Comparison of ENCODE assay signal across 1 cellular context in genomic region chr2:95390272-95390880, GRCh38.
A peak's percentile ranks its signal among the peaks of the same experiment; 100 is the strongest.
TF ChIP-seq lines count a peak whose summit lies in the region.

No MANE protein-coding gene starts in this region.

TF ChIP-seq in HepG2, 621 proteins besides CTCF, POLR2A, EP300 and RAD21 (continued from another document and continues in another):
- TF ChIP-seq MED8 (CRISPR knock-in tag; IDR thresholded peaks at IDR 0.05; ENCODE audit: insufficient replicate concordance) (peak; percentile 73), ZNF468 (CRISPR knock-in tag; IDR thresholded peaks at IDR 0.05) (no peak), GZF1 (CRISPR knock-in tag; IDR thresholded peaks at IDR 0.05) (peak; percentile 48; the same call in 1 of the 2 replicates), ZSCAN31 (CRISPR knock-in tag; IDR thresholded peaks at IDR 0.05; ENCODE audit: low read depth) (no peak), KLF16 (CRISPR knock-in tag; IDR thresholded peaks at IDR 0.05) (peak in 1 of 2 experiments; percentile 80; a peak in 2 of 4 replicates), PTBP1 (IDR thresholded peaks at IDR 0.05; ENCODE audit: low read depth, low read length, poor library complexity, severe bottlenecking) (no peak), REST (IDR thresholded peaks at IDR 0.05; ENCODE audit: borderline replicate concordance in 1 of 2, low read depth in 1 of 2, low read length in 2 of 2) (peak in 1 of 2 experiments; percentile 42; a peak in 1 of 4 replicates), NCOA1 (CRISPR knock-in tag; IDR thresholded peaks at IDR 0.05) (peak; percentile 75; the same call in 1 of the 2 replicates), ZEB1 (IDR thresholded peaks at IDR 0.05; ENCODE audit: insufficient replicate concordance, low read depth) (peak; percentile 94), NR2F1 (CRISPR knock-in tag; IDR thresholded peaks at IDR 0.05) (peak; percentile 90 to 95), ZFP62 (CRISPR knock-in tag; IDR thresholded peaks at IDR 0.05) (no peak), ZBTB10 (CRISPR knock-in tag; IDR thresholded peaks at IDR 0.05; ENCODE audit: borderline replicate concordance) (peak; percentile 56; the same call in 1 of the 2 replicates), ESRRA (CRISPR knock-in tag; IDR thresholded peaks at IDR 0.05; ENCODE audit: low read depth) (peak; percentile 99), SNAI1 (CRISPR knock-in tag; IDR thresholded peaks at IDR 0.05; ENCODE audit: borderline replicate concordance) (no peak), TRAFD1 (CRISPR knock-in tag; IDR thresholded peaks at IDR 0.05; ENCODE audit: borderline replicate concordance) (0 out of 2 replicates have a peak, but pooled peaks have one; percentile 32), CCDC6 (CRISPR knock-in tag; IDR thresholded peaks at IDR 0.05) (peak; percentile 70; the same call in 1 of the 2 replicates), ZNF740 (CRISPR knock-in tag; IDR thresholded peaks at IDR 0.05) (peak; percentile 15; the same call in 1 of the 2 replicates), ZSCAN29 (CRISPR knock-in tag; conservative IDR thresholded peaks at IDR 0.05) (0 out of 2 replicates have a peak, but pooled peaks have one; percentile 42), IRF1 (CRISPR knock-in tag; IDR thresholded peaks at IDR 0.05; ENCODE audit: low read depth) (no peak), KMT2B (CRISPR knock-in tag; IDR thresholded peaks at IDR 0.05) (no peak), PITX1 (CRISPR knock-in tag; IDR thresholded peaks at IDR 0.05) (peak; percentile 73; the same call in 1 of the 2 replicates), ZNF383 (CRISPR knock-in tag; IDR thresholded peaks at IDR 0.05; ENCODE audit: borderline replicate concordance) (no peak), HHEX (CRISPR knock-in tag; IDR thresholded peaks at IDR 0.05) (peak; percentile 54; the same call in 1 of the 2 replicates), ZNF430 (CRISPR knock-in tag; IDR thresholded peaks at IDR 0.05) (no peak), TGIF2 (CRISPR knock-in tag; IDR thresholded peaks at IDR 0.05) (peak; percentile 64), TCF12 (IDR thresholded peaks at IDR 0.05) (no peak), TCF12 (CRISPR knock-in tag; IDR thresholded peaks at IDR 0.05) (peak; percentile 91; the same call in 1 of the 2 replicates), ZNF414 (CRISPR knock-in tag; IDR thresholded peaks at IDR 0.05) (0 out of 2 replicates have a peak, but pooled peaks have one; percentile 58), ARID4A (CRISPR knock-in tag; IDR thresholded peaks at IDR 0.05; ENCODE audit: borderline replicate concordance) (peak; percentile 70; the same call in 1 of the 2 replicates), GFI1 (CRISPR knock-in tag; IDR thresholded peaks at IDR 0.05; ENCODE audit: borderline replicate concordance) (peak; percentile 88), SPEN (CRISPR knock-in tag; IDR thresholded peaks at IDR 0.05; ENCODE audit: low read depth) (peak; percentile 72), GLI4 (CRISPR knock-in tag; IDR thresholded peaks at IDR 0.05; ENCODE audit: borderline replicate concordance) (0 out of 2 replicates have a peak, but pooled peaks have one; percentile 43), ZNF749 (CRISPR knock-in tag; IDR thresholded peaks at IDR 0.05; ENCODE audit: borderline replicate concordance) (no peak), TARDBP (CRISPR knock-in tag; IDR thresholded peaks at IDR 0.05) (peak; percentile 89), NCOA5 (CRISPR knock-in tag; IDR thresholded peaks at IDR 0.05) (no peak), MED13 (CRISPR knock-in tag; IDR thresholded peaks at IDR 0.05) (peak; percentile 51; the same call in 1 of the 2 replicates), ZNF574 (CRISPR knock-in tag; IDR thresholded peaks at IDR 0.05) (no peak), KDM5B (CRISPR knock-in tag; IDR thresholded peaks at IDR 0.05; ENCODE audit: borderline replicate concordance) (peak; percentile 74; the same call in 1 of the 2 replicates), KAT8 (CRISPR knock-in tag; IDR thresholded peaks at IDR 0.05) (peak; percentile 60), BORCS8-MEF2B (CRISPR knock-in tag; IDR thresholded peaks at IDR 0.05) (peak; percentile 87), HOXD1 (CRISPR knock-in tag; IDR thresholded peaks at IDR 0.05) (no peak), ZFX (CRISPR knock-in tag; IDR thresholded peaks at IDR 0.05; ENCODE audit: low read depth) (peak; percentile 83), RCOR2 (CRISPR knock-in tag; IDR thresholded peaks at IDR 0.05) (0 out of 2 replicates have a peak, but pooled peaks have one; percentile 56), ELK4 (CRISPR knock-in tag; IDR thresholded peaks at IDR 0.05; ENCODE audit: borderline replicate concordance) (no peak), HMG20A (CRISPR knock-in tag; IDR thresholded peaks at IDR 0.05; ENCODE audit: borderline replicate concordance) (peak; percentile 87)
